8 cellular contexts compared by ENCODE assay signal in genomic region chr5:142783601-142784291, GRCh38. TPM values are rescaled to one million over a fixed set of nuclear protein-coding genes. Genes with fewer than 3 reads are reported as not detected.
DNase-seq lines count a peak whose midpoint lies in the region; ATAC-seq and TF ChIP-seq lines count a peak whose summit lies in the region.

No MANE protein-coding gene starts in this region.

- DNase-seq in A673 (ENCODE audit: low spot score) = peak; percentile 71
- peak; percentile 36 for DNase-seq in LHCN-M2 (ENCODE audit: low read depth)
- DNase-seq in cardiac fibroblast (ENCODE audit: low read depth in 2 of 2) = peak; percentile 14 to 48
- DNase-seq in midbrain (lab: John Stamatoyannopoulos, UW) = peak; percentile 50
- DNase-seq in superior temporal gyrus (ENCODE audit: extremely low spot score) = peak; percentile 48
- no peak for DNase-seq in NCI-H2081 treated with DMSO at 0.1 percent for 48 hours (lab: John Stamatoyannopoulos, UW)
- no peak for DNase-seq in NAMALWA (ENCODE audit: low spot score)

- H3K4me1 ChIP-seq in A673 (ENCODE audit: insufficient read depth, low read length, poor library complexity, severe bottlenecking) = peaks cover 50% of the 10 kb centered on the region

- H3K27me3 ChIP-seq in A673 (replicated peaks; ENCODE audit: insufficient read depth, low read depth, low read length, poor library complexity) = no peaks in the 10 kb centered on the region

- H3K9me3 ChIP-seq in A673 (ENCODE audit: low read depth, low read length, poor library complexity, severe bottlenecking) = no peaks in the 10 kb centered on the region

- H3K4me3 ChIP-seq in A673 (ENCODE audit: low read depth, low read length, poor library complexity, severe bottlenecking) = no peak overlapping the region
- H3K4me3 ChIP-seq in cardiac fibroblast (replicated peaks in 1 of 2; ENCODE audit: low read depth in 2 of 2, low read length in 2 of 2) = no peak overlapping the region

- H3K36me3 ChIP-seq in A673 (ENCODE audit: insufficient read depth, low read length, poor library complexity, severe bottlenecking) = no peaks in the 10 kb centered on the region

- H3K27ac ChIP-seq in A673 (ENCODE audit: low read depth, low read length, poor library complexity, severe bottlenecking) = peak overlapping the region; percentile 43

- BruUV-seq in A673 (replicated peaks; lab: Mats Ljungman, UMichigan) = no TSS peak

- TF ChIP-seq CTCF in A673 (conservative IDR thresholded peaks at IDR 0.05; ENCODE audit: low read depth, low read length) (no peak), cardiac fibroblast (IDR thresholded peaks at IDR 0.05; ENCODE audit: low read depth, low read length) (no peak)

- intact Hi-C loops in A673 (cut with micrococcal nuclease; ENCODE audit: unreplicated experiment) = no loop called here

- POLR2A ChIA-PET in A673 (lab: Charles Lee; ENCODE audit: low non-redundant PET) = no interaction called here

- ATAC-seq in GM19455 (IDR thresholded peaks at IDR 0.05; ENCODE audit: unreplicated experiment) = peak; percentile 85

- CTCF ChIA-PET in A673 (lab: Charles Lee) = interaction anchor here (1.2 to 2.1 kb wide), 3 partner anchors 14 to 70 kb away, joined by 4 to 7 read pairs (median 5); no protein-coding TSS in a partner anchor

RNA-seq across cellular contexts. Expression of gene ARHGAP26, which starts 13.6 kb away (rescaled TPM):
- total RNA-seq in A673 (2021) (25.5 and 25.8 TPM in 2 replicates), LHCN-M2 (2014; rRNA removed) (1.0 TPM in 2 replicates)
- polyA plus RNA-seq in LHCN-M2 (2012) = 1.7 TPM

Comparison
In these comparisons a context has a peak if more than half of its experiments do, and no peak if none do; other contexts are left out.
1. DNase-seq: peak in A673 (single experiment), LHCN-M2 (single experiment), cardiac fibroblast (2 of 2), midbrain (single experiment) and superior temporal gyrus (single experiment); none in NCI-H2081 treated with DMSO at 0.1 percent for 48 hours (single experiment) and NAMALWA (single experiment).
2. RNA of gene ARHGAP26, which starts 13.6 kb away (total RNA-seq): 25.5 to 25.8 TPM in A673; 1.0 TPM in LHCN-M2; every median in the first group is over 10 times any median in the second.